Comparison of ENCODE assay signal across 10 cellular contexts in genomic region chr4:2797545-2798305, GRCh38. TPM values are rescaled to one million over a fixed set of nuclear protein-coding genes. Genes with fewer than 3 reads are reported as not detected.
DNase-seq lines count a peak whose midpoint lies in the region; ATAC-seq, FAIRE-seq and TF ChIP-seq lines count a peak whose summit lies in the region.
"Had no signal": no experiment of that assay in that cellular context is flagged by ENCODE, and none has a peak within 500 bp of the region (broad histone marks: within the 10 kb centered on the region; RNA-seq: fewer than 3 reads in every experiment).

No MANE protein-coding gene starts in this region.

- no peaks in the 10 kb centered on the region for H3K36me3 ChIP-seq in KOPT-K1 (ENCODE audit: insufficient read depth, low read length)
- no peaks in the 10 kb centered on the region for H3K36me3 ChIP-seq in hepatocyte (replicated peaks; ENCODE audit: insufficient read depth, low read depth)
- H3K36me3 ChIP-seq in stomach: no peaks in the 10 kb centered on the region

- H3K4me1 Mint-ChIP-seq in activated T-cell treated with anti-CD3 and anti-CD28 coated beads, Interleukin-2, amount 50 U/mL, for 24 hours (ENCODE audit: low read depth): peaks cover 68% of the 10 kb centered on the region

- H3K27me3 ChIP-seq in hepatocyte (no peaks in the 10 kb centered on the region), stomach (no peaks in the 10 kb centered on the region)

- H3K27ac Mint-ChIP-seq in activated T-cell treated with anti-CD3 and anti-CD28 coated beads, Interleukin-2, amount 50 U/mL, for 24 hours: peak overlapping the region; percentile 89

- 89% methylated on average over 23 of the region's 23 CpGs for WGBS in hepatocyte (ENCODE audit: low lambda C conversion rate, missing lambda C conversion rate)
- 24 to 58% (median 45%) methylated on average over 15 to 23 of the region's 23 CpGs for WGBS in stomach, 5 donors

- ATAC-seq in GM21619 (IDR thresholded peaks at IDR 0.05; ENCODE audit: unreplicated experiment): no peak

- H3K4me3 ChIP-seq in hepatocyte (no peak overlapping the region), stomach (peak overlapping the region in 2 of 4 donors; percentile 38 to 40)

- H3K4me2 ChIP-seq in hepatocyte: no peak overlapping the region

- TF ChIP-seq POLR2A in stomach (IDR thresholded peaks at IDR 0.05): no peak

- no peaks in the 10 kb centered on the region for H3K9me3 Mint-ChIP-seq in activated T-cell treated with anti-CD3 and anti-CD28 coated beads, Interleukin-2, amount 50 U/mL, for 24 hours
- H3K9me3 Mint-ChIP-seq: neural crest cell had no signal

- peaks cover 2% of the 10 kb centered on the region for H3K36me3 Mint-ChIP-seq in activated T-cell treated with anti-CD3 and anti-CD28 coated beads, Interleukin-2, amount 50 U/mL, for 24 hours (ENCODE audit: low read depth)

- no peaks in the 10 kb centered on the region for H3K27me3 Mint-ChIP-seq in activated T-cell treated with anti-CD3 and anti-CD28 coated beads, Interleukin-2, amount 50 U/mL, for 24 hours

- H3K79me2 ChIP-seq in hepatocyte: peaks cover 37% of the 10 kb centered on the region

- H3K9me3 ChIP-seq in KOPT-K1 (ENCODE audit: insufficient read depth, low read length, poor library complexity, severe bottlenecking) (no peaks in the 10 kb centered on the region), hepatocyte (ENCODE audit: low read depth) (no peaks in the 10 kb centered on the region), stomach (no peaks in the 10 kb centered on the region)

- H2AFZ ChIP-seq in hepatocyte: no peak overlapping the region

- no peak for FAIRE-seq in HTR-8/SVneo (lab: Jason Lieb, UNC)

- H3K9me2 ChIP-seq in hepatocyte (replicated peaks; ENCODE audit: insufficient read depth): no peaks in the 10 kb centered on the region

- H3K4me1 ChIP-seq in hepatocyte (ENCODE audit: insufficient read depth) (peaks cover 68% of the 10 kb centered on the region), stomach (peaks cover 86 to 93% (median 91%) of the 10 kb centered on the region in 4 donors)

- in situ Hi-C loops in G401 (cut with HindIII; ENCODE audit: low sequenced_read_pairs): no loop called here

- peak overlapping the region; percentile 68 for H3K27ac ChIP-seq in KOPT-K1 (ENCODE audit: low read depth, low read length, poor library complexity, severe bottlenecking)
- peak overlapping the region; percentile 62 for H3K27ac ChIP-seq in hepatocyte
- H3K27ac ChIP-seq in stomach: peak overlapping the region; percentile 67 to 92 (median 83)

- TF ChIP-seq EP300 in stomach (IDR thresholded peaks at IDR 0.05): no peak

- intact Hi-C loops in stomach (cut with DNase I; ENCODE audit: low total_unique reads): no loop called here

- no peak for TF ChIP-seq CTCF in hepatocyte (IDR thresholded peaks at IDR 0.05; ENCODE audit: poor library complexity)
- no peak for TF ChIP-seq CTCF in stomach (IDR thresholded peaks at IDR 0.05)

- DNase-seq in activated T-cell treated with anti-CD3 and anti-CD28 coated beads, Interleukin-2, amount 50 U/mL, for 24 hours: peak; percentile 68
- no peak for DNase-seq in hepatocyte (ENCODE audit: low spot score)
- peak; percentile 84 for DNase-seq in stomach
- DNase-seq in HTR-8/SVneo (ENCODE audit: insufficient read length, low spot score): no peak
- no peak for DNase-seq in SIG-M5 (lab: John Stamatoyannopoulos, UW)
- DNase-seq in G401 (ENCODE audit: low spot score): no peak
- DNase-seq: H7 had no signal

- H4K20me1 ChIP-seq in hepatocyte (ENCODE audit: insufficient read depth, poor library complexity, severe bottlenecking): no peaks in the 10 kb centered on the region

- peak overlapping the region; percentile 69 for H3K4me3 Mint-ChIP-seq in activated T-cell treated with anti-CD3 and anti-CD28 coated beads, Interleukin-2, amount 50 U/mL, for 24 hours

RNA-seq across cellular contexts. Expression of gene SH3BP2, which starts 4.8 kb away (rescaled TPM):
- total RNA-seq in hepatocyte (15.0 and 25.7 TPM in 2 replicates), stomach (100 to 1,000 TPM in 2 of 5 donors, 10 to 100 TPM in 3; 31.8 to 151 (median 89.9) TPM)
- polyA plus RNA-seq in hepatocyte (24.3 and 29.6 TPM in 2 replicates), stomach (10 to 100 TPM in 2 of 3 donors, 1 to 10 TPM in 1; 9.0 to 26.7 (median 11.1) TPM)
- 9.0 TPM in 2 replicates for total RNA-seq in G401 (2014; rRNA removed; shearing (Covaris generic))

RNA-seq across cellular contexts. Expression of gene TNIP2, which starts 41.6 kb away (rescaled TPM):
- total RNA-seq in hepatocyte (38.2 and 42.7 TPM in 2 replicates), stomach (100 to 1,000 TPM in 2 of 5 donors, 10 to 100 TPM in 3; 18.7 to 194 (median 59.6) TPM)
- polyA plus RNA-seq in hepatocyte (43.0 and 50.8 TPM in 2 replicates), stomach (10 to 100 TPM; 36.1 to 42.5 (median 37.6) TPM)
- total RNA-seq in G401 (2014; rRNA removed; shearing (Covaris generic)): 42.9 and 57.7 TPM in 2 replicates

RNA-seq across cellular contexts. Expression of gene ADD1, which starts 45.9 kb away (rescaled TPM):
- 143 and 179 TPM in 2 replicates for total RNA-seq in hepatocyte
- polyA plus RNA-seq in hepatocyte: 174 and 208 TPM in 2 replicates
- total RNA-seq in stomach: 1,000 to 10,000 TPM in 1 of 5 donors, 100 to 1,000 TPM in 4; 162 to 1,174 (median 290) TPM
- polyA plus RNA-seq in stomach: 100 to 1,000 TPM; 103 to 197 (median 127) TPM
- 82.3 and 121 TPM in 2 replicates for total RNA-seq in G401 (2014; rRNA removed; shearing (Covaris generic))

Comparison
In these comparisons a context has a peak if more than half of its experiments do, and no peak if none do; other contexts are left out.
1. DNase-seq: peak in activated T-cell treated with anti-CD3 and anti-CD28 coated beads, Interleukin-2, amount 50 U/mL, for 24 hours (single experiment) and stomach (single experiment); none in hepatocyte (single experiment), HTR-8/SVneo (single experiment), SIG-M5 (single experiment) and G401 (single experiment).
2. Peak in every context shown above with its lines, with median percentiles within 50 percentile points of each other: H3K27ac ChIP-seq.